Comparison of ENCODE assay signal across 8 cellular contexts in the genomic region with DNA sequence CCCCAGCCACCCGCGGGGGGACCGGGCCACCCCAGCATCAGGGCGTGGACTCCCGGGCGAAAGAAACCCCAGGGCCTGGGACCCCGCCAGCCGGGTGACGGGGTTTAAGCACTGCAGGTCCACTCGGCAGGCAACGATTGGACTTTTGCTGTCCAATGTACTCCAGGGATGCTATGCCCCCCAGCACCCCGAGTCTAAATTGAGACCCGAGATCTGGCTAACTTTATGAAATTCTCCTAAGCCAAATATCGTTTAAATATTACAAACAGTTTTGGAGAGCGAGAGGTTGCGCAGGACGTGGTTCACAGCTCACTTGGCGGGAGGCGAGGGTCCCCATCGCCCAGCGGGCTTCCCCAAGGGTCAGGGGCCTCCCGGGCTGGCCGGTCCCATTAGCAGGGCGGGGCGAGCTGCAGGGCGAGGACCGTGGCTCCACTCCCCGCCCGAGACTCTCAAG. TPM values are rescaled to one million over a fixed set of nuclear protein-coding genes. Genes with fewer than 3 reads are reported as not detected.
A peak's percentile ranks its signal among the peaks of the same experiment; 100 is the strongest.
DNase-seq lines count a peak whose midpoint lies in the region; ATAC-seq and TF ChIP-seq lines count a peak whose summit lies in the region.

No MANE protein-coding gene starts in this region.

- whole genome bisulfite sequencing in HUES64 = under 1% methylated on average over 29 of the region's 29 CpGs
- 0% methylated on average over 6 to 25 of the region's 29 CpGs for WGBS in body of pancreas, 2 donors
- WGBS in suprapubic skin = 0% methylated on average over 14 of the region's 29 CpGs

- no peak for TF ChIP-seq EP300 in suprapubic skin (IDR thresholded peaks at IDR 0.05)

- H3K9me3 ChIP-seq in HUES64 (ENCODE audit: insufficient read depth, low read depth, low read length) (no peaks in the 10 kb centered on the region), body of pancreas (no peaks in the 10 kb centered on the region), suprapubic skin (no peaks in the 10 kb centered on the region)

- H3K4me1 ChIP-seq in HUES64 (ENCODE audit: insufficient read depth, low read length) (0 out of 2 replicates have a peak, but pooled peaks cover 8% of the 10 kb centered on the region), body of pancreas (peaks cover 32% of the 10 kb centered on the region), suprapubic skin (peaks cover 32% of the 10 kb centered on the region)

- H3K27me3 ChIP-seq in HUES64 (ENCODE audit: insufficient read depth, low read length) (0 out of 2 replicates have a peak, but pooled peaks cover 7% of the 10 kb centered on the region), body of pancreas (no peaks in the 10 kb centered on the region), layer of hippocampus (ENCODE audit: control insufficient read depth, insufficient read depth, low read length) (no peaks in the 10 kb centered on the region), suprapubic skin (no peaks in the 10 kb centered on the region)

- H3K36me3 ChIP-seq in HUES64 (ENCODE audit: insufficient read depth, low read length) (peaks cover 35% of the 10 kb centered on the region), body of pancreas (replicated peaks in 1 of 2; ENCODE audit: insufficient read depth in 1 of 2, low read depth in 2 of 2) (peaks cover 7 to 10% of the 10 kb centered on the region in 2 donors), suprapubic skin (peaks cover 21% of the 10 kb centered on the region)

- DNase-seq in body of pancreas (no peak), suprapubic skin (ENCODE audit: low spot score in 2 of 2) (no peak), NCI-H2107 (lab: John Stamatoyannopoulos, UW) (no peak), NCI-H510A (lab: John Stamatoyannopoulos, UW) (no peak)

- peak overlapping the region; percentile 97 for H3K4me3 ChIP-seq in HUES64 (ENCODE audit: low read length)
- peak overlapping the region; percentile 94 to 96 for H3K4me3 ChIP-seq in body of pancreas
- H3K4me3 ChIP-seq in suprapubic skin = peak overlapping the region; percentile 63

- H3K27ac ChIP-seq in HUES64 (ENCODE audit: low read depth, low read length) (no peak overlapping the region), body of pancreas (peak overlapping the region; percentile 60 to 89 (median 74)), layer of hippocampus (ENCODE audit: low read depth, low read length) (peak overlapping the region; percentile 71), suprapubic skin (peak overlapping the region; percentile 46)

- ATAC-seq in GM19438 (IDR thresholded peaks at IDR 0.05; ENCODE audit: low read depth, unreplicated experiment) = peak; percentile 13
- peak; percentile 22 for ATAC-seq in body of pancreas
- no peak for ATAC-seq in GM21576 (IDR thresholded peaks at IDR 0.05; ENCODE audit: unreplicated experiment)

- intact Hi-C loops in body of pancreas (cut with DNase I) = no loop called here

- TF ChIP-seq POLR2A in body of pancreas (IDR thresholded peaks at IDR 0.05) (no peak), suprapubic skin (IDR thresholded peaks at IDR 0.05) (no peak)

- peak overlapping the region; percentile 42; the same call in 1 of the 2 replicates for H3K9ac ChIP-seq in HUES64 (ENCODE audit: low read depth, low read length)

- TF ChIP-seq CTCF in body of pancreas (IDR thresholded peaks at IDR 0.05) = no peak
- TF ChIP-seq CTCF in suprapubic skin (IDR thresholded peaks at IDR 0.05) = no peak

RNA-seq across cellular contexts. Expression of gene MRPS2, which starts 0.4 kb away (rescaled TPM):
- polyA plus RNA-seq in HUES64 (2013, experiment 1 of 2) = 65.9 TPM
- polyA plus RNA-seq in HUES64 (2013, experiment 2 of 2) = 71.2 TPM
- 10 to 100 TPM; 15.8 to 35.0 TPM for total RNA-seq in body of pancreas
- total RNA-seq in suprapubic skin = 10 to 100 TPM; 51.5 to 61.7 (median 55.1) TPM

RNA-seq across cellular contexts. Expression of gene PPP1R26, which starts 20.5 kb away (rescaled TPM):
- 14.6 TPM for polyA plus RNA-seq in HUES64 (2013, experiment 1 of 2)
- polyA plus RNA-seq in HUES64 (2013, experiment 2 of 2) = 16.2 TPM
- total RNA-seq in body of pancreas (10 to 100 TPM; 17.8 to 17.9 TPM), suprapubic skin (10 to 100 TPM in 2 of 4 donors, 1 to 10 TPM in 2; 6.2 to 11.0 (median 9.0) TPM)

RNA-seq across cellular contexts. Expression of gene LCN1, which starts 21.1 kb away (rescaled TPM):
- not detected for polyA plus RNA-seq in HUES64 (2013, experiment 1 of 2)
- not detected for polyA plus RNA-seq in HUES64 (2013, experiment 2 of 2)
- total RNA-seq in body of pancreas (not detected), suprapubic skin (not detected)

RNA-seq across cellular contexts. Expression of gene OBP2A, which starts 45.8 kb away (rescaled TPM):
- polyA plus RNA-seq in HUES64 (2013, experiment 1 of 2) = not detected
- polyA plus RNA-seq in HUES64 (2013, experiment 2 of 2) = not detected
- total RNA-seq in body of pancreas = not detected
- 1 to 10 TPM in 3 of 4 donors, not detected in 1; 1.0 to 3.9 (median 1.7) TPM for total RNA-seq in suprapubic skin
